In the genomic region with DNA sequence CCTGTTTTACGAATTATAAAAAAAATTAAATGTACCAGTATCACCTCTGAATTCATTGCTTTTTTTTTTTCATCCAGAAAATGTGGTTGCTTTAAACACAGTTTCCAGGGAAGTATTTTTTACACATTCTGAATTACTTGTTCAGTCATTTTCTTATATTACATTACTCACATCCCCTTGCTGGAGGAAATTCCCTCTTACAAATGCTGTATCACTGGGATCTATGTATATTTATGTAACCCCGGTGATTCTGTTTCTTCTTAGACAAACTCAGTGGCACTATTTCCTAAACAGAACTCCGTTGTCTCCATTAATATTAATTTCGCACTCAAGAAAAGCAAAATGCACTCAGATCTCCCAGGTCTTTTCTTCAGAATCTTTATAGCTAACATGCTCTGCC, we compare ENCODE assay signal across 19 cellular contexts.
DNase-seq lines count a peak whose midpoint lies in the region; FAIRE-seq and TF ChIP-seq lines count a peak whose summit lies in the region.
"Had no signal": no experiment of that assay in that cellular context is flagged by ENCODE, and none has a peak within 500 bp of the region (broad histone marks: within the 10 kb centered on the region; RNA-seq: fewer than 3 reads in every experiment).

No MANE protein-coding gene starts in this region.

- peak; percentile 77 for DNase-seq in EH (ENCODE audit: low read depth)
- peak; percentile 70 for DNase-seq in RCC 7860 (ENCODE audit: low spot score)
- peak; percentile 68 for DNase-seq in epithelial cell of esophagus (ENCODE audit: low read depth)
- peak; percentile 68 for DNase-seq in pulmonary artery endothelial cell (ENCODE audit: low read depth, low spot score)
- no peak for DNase-seq in DMS53 (lab: John Stamatoyannopoulos, UW)
- DNase-seq in DMS79 treated with DMSO at 0.1 percent for 48 hours (lab: John Stamatoyannopoulos, UW): no peak
- no peak for DNase-seq in frontal cortex (ENCODE audit: low spot score in 2 of 2)
- no peak for DNase-seq in NCI-H1694 treated with DMSO at 0.1 percent for 48 hours (lab: John Stamatoyannopoulos, UW)
- DNase-seq: activated CD4-positive, alpha-beta T cell treated with anti-CD3 and anti-CD28 coated beads for 36 hours; CD4-positive, alpha-beta memory T cell; DMS79; dorsolateral prefrontal cortex; head of caudate nucleus; left lung; midbrain; NCI-H526 treated with DMSO at 0.1 percent for 48 hours; Right ventricle myocardium superior; stimulated activated CD4-positive, alpha-beta T cell treated with anti-CD3 and anti-CD28 coated beads, Interleukin-1b, Interleukin-23, amount 100 ng/mL, for 48 hours had no signal

- H3K4me3 ChIP-seq in epithelial cell of esophagus (ENCODE audit: low read length): no peak overlapping the region
- H3K4me3 ChIP-seq: dorsolateral prefrontal cortex, left lung, thoracic aorta had no signal

- no peak for TF ChIP-seq CTCF in epithelial cell of esophagus (IDR thresholded peaks at IDR 0.05; ENCODE audit: insufficient read depth, low read depth, low read length, missing control alignments)

- peak; percentile 53 for FAIRE-seq in RCC 7860 (lab: Jason Lieb, UNC)
- FAIRE-seq in frontal cortex (lab: Jason Lieb, UNC): no peak

Comparison
In these comparisons a context has a peak if more than half of its experiments do, and no peak if none do; other contexts are left out.
1. DNase-seq: peak in EH (single experiment), RCC 7860 (single experiment), epithelial cell of esophagus (single experiment) and pulmonary artery endothelial cell (single experiment); none in DMS53 (single experiment), DMS79 treated with DMSO at 0.1 percent for 48 hours (single experiment), frontal cortex (0 of 2) and NCI-H1694 treated with DMSO at 0.1 percent for 48 hours (single experiment).